In genomic region chr11:17807034-17807433, GRCh38 we compare ENCODE assay signal across 15 cellular contexts.
"Had no signal": no experiment of that assay in that cellular context is flagged by ENCODE, and none has a peak within 500 bp of the region (broad histone marks: within the 10 kb centered on the region; RNA-seq: fewer than 3 reads in every experiment).

No MANE protein-coding gene starts in this region.

- H3K4me3 ChIP-seq: breast epithelium, esophagus squamous epithelium, pancreas, sigmoid colon, tibial artery had no signal

- DNase-seq: activated CD4-positive, CD25-positive, alpha-beta regulatory T cell treated with anti-CD3 and anti-CD28 coated beads, Interleukin-2, amount 50 U/mL, for 72 hours; activated naive CD4-positive, alpha-beta T cell; activated naive CD8-positive, alpha-beta T cell treated with anti-CD3 and anti-CD28 coated beads, Interleukin-2, amount 10 ng/mL, durations not matched to agents 7 days and 5 days; esophagus squamous epithelium; foreskin keratinocyte; glutamatergic neuron; kidney; pancreas; sigmoid colon; stimulated activated CD4-positive, alpha-beta T cell treated with anti-CD3 and anti-CD28 coated beads, Interleukin-2, amount 100 ng/mL, for 48 hours; T-helper 1 cell; T1000; tibial artery had no signal

- H3K27ac ChIP-seq: breast epithelium, esophagus squamous epithelium, foreskin keratinocyte, pancreas, sigmoid colon, tibial artery had no signal

- ATAC-seq: foreskin keratinocyte; pancreas; stimulated activated memory B cell treated with anti-CD40 and anti-IgM and Interleukin-4, amounts not matched to agents 10 μg/mL and 1 μg/mL and 100 μg/mL, for 72 hours had no signal

- H3K9me3 ChIP-seq: breast epithelium, esophagus squamous epithelium, pancreas, sigmoid colon, tibial artery had no signal

- H3K36me3 ChIP-seq: breast epithelium, esophagus squamous epithelium, pancreas, sigmoid colon, tibial artery had no signal

- H3K4me1 ChIP-seq: foreskin keratinocyte had no signal

- H3K27me3 ChIP-seq: breast epithelium, esophagus squamous epithelium, pancreas, sigmoid colon, tibial artery had no signal
